ENCODE assay signal across 8 cellular contexts in the genomic region with DNA sequence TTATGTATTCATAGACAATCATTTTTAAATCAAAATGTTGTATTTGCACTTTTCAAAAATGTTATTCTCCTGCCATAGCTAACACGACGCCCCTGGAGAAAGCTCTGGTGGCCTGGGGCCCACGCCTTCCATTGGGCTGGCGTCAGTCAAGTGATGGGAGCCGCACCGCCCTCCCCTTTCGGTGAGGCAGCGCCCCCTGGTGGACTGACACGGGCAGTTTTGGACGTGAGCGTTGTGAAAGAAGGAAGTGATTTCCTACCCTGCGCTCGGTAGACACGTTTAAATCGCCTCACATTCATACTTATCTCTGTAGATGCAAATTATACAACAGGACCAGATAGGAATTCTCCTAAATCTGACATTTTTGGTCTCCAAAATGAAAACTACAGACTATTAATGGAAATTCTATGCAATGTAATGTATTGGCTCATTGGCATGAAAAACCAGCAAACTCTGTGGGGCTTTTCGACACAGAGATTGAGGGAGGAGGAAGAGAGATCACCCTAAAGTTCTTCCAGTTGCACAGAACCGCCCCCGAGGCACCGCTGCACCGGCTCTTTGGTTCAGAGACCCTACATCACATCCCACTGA.
A peak's percentile ranks its signal among the peaks of the same experiment; 100 is the strongest.
DNase-seq lines count a peak whose midpoint lies in the region; ATAC-seq and TF ChIP-seq lines count a peak whose summit lies in the region.

No MANE protein-coding gene starts in this region.

- WGBS in mesendoderm (ENCODE audit: extremely low coverage, insufficient coverage, low lambda C conversion rate) = no CpG with 5 or more reads among the region's 20 CpGs

- no peaks in the 10 kb centered on the region for H3K9me3 Mint-ChIP-seq in chondrocyte (ENCODE audit: low read depth)

- no peak overlapping the region for H3K23ac ChIP-seq in mesendoderm (ENCODE audit: low read length)

- no peak overlapping the region for H3K4me2 ChIP-seq in mesendoderm (ENCODE audit: low read length)

- H3K27me3 ChIP-seq in mesendoderm (ENCODE audit: insufficient read depth, low read length, poor library complexity) (no peaks in the 10 kb centered on the region), thoracic aorta (replicated peaks; ENCODE audit: insufficient read depth) (no peaks in the 10 kb centered on the region)

- H2BK5ac ChIP-seq in mesendoderm (ENCODE audit: low read length) = no peak overlapping the region

- peaks cover 17% of the 10 kb centered on the region for H3K4me1 Mint-ChIP-seq in chondrocyte (ENCODE audit: low read depth)

- H3K27ac Mint-ChIP-seq in chondrocyte (ENCODE audit: unreplicated experiment) = peak overlapping the region; percentile 66

- peak overlapping the region; percentile 39 for H4K8ac ChIP-seq in mesendoderm (ENCODE audit: low read depth, low read length)

- DNase-seq in DMS53 treated with DMSO at 0.1 percent for 48 hours (lab: John Stamatoyannopoulos, UW; ENCODE audit: unreplicated experiment) (peak; percentile 71), RKO (ENCODE audit: low spot score) (peak; percentile 53), chondrocyte (ENCODE audit: low spot score) (no peak), mesendoderm (peak; percentile 84), thoracic aorta (ENCODE audit: low spot score) (no peak)

- no peak overlapping the region for H4K5ac ChIP-seq in mesendoderm (ENCODE audit: low read length)

- H3K9me3 ChIP-seq in thoracic aorta = no peaks in the 10 kb centered on the region

- H2BK120ac ChIP-seq in mesendoderm (ENCODE audit: low read depth, low read length) = no peak overlapping the region

- H3K4ac ChIP-seq in mesendoderm (ENCODE audit: low read depth, low read length) = peak overlapping the region; percentile 75

- H3K36me3 Mint-ChIP-seq in chondrocyte (ENCODE audit: low read depth) = no peaks in the 10 kb centered on the region

- H3K27me3 Mint-ChIP-seq in chondrocyte (ENCODE audit: low read depth) = no peaks in the 10 kb centered on the region

- ATAC-seq in GM19463 (IDR thresholded peaks at IDR 0.05; ENCODE audit: unreplicated experiment) (peak; percentile 96), HG03565 (IDR thresholded peaks at IDR 0.05; ENCODE audit: unreplicated experiment) (peak; percentile 90), thoracic aorta (ENCODE audit: insufficient number of reproducible peaks, low FRiP score, low read depth) (no peak), GM18517 (IDR thresholded peaks at IDR 0.05; ENCODE audit: unreplicated experiment) (no peak)

- H3K4me1 ChIP-seq in mesendoderm (ENCODE audit: control insufficient read depth, low read depth, low read length) (no peaks in the 10 kb centered on the region), thoracic aorta (ENCODE audit: control insufficient read depth in 1 of 2, low read depth in 2 of 2) (no peaks in the 10 kb centered on the region)

- TF ChIP-seq CTCF in chondrocyte (IDR thresholded peaks at IDR 0.05) = peak; percentile 98
- peak; percentile 17 for TF ChIP-seq CTCF in thoracic aorta (IDR thresholded peaks at IDR 0.05)

- H3K79me1 ChIP-seq in mesendoderm (ENCODE audit: low read length) = no peaks in the 10 kb centered on the region

- no peaks in the 10 kb centered on the region for H3K79me2 ChIP-seq in mesendoderm (ENCODE audit: control insufficient read depth, insufficient read depth, low read length)

- no peak overlapping the region for H2AK5ac ChIP-seq in mesendoderm (ENCODE audit: low read length)

- H2BK15ac ChIP-seq in mesendoderm (replicated peaks; ENCODE audit: low read depth) = no peak overlapping the region

- peak overlapping the region; percentile 83 for H3K18ac ChIP-seq in mesendoderm (ENCODE audit: low read length)

- no peak overlapping the region for H3K27ac ChIP-seq in mesendoderm (ENCODE audit: low read depth, low read length)
- H3K27ac ChIP-seq in thoracic aorta = no peak overlapping the region

- H3K56ac ChIP-seq in mesendoderm (ENCODE audit: low read length) = no peak overlapping the region

- no peak overlapping the region for H3K4me3 Mint-ChIP-seq in chondrocyte (ENCODE audit: unreplicated experiment)

- H3K9ac ChIP-seq in mesendoderm (ENCODE audit: low read length) = no peak overlapping the region

- no peaks in the 10 kb centered on the region for H3K36me3 ChIP-seq in mesendoderm (ENCODE audit: control insufficient read depth, insufficient read depth, low read length)
- H3K36me3 ChIP-seq in thoracic aorta = no peaks in the 10 kb centered on the region

- H3K4me3 ChIP-seq in mesendoderm (ENCODE audit: low read length) = no peak overlapping the region
- no peak overlapping the region for H3K4me3 ChIP-seq in thoracic aorta

Comparison
In these comparisons a context has a peak if more than half of its experiments do, and no peak if none do; other contexts are left out.
1. DNase-seq: peak in DMS53 treated with DMSO at 0.1 percent for 48 hours (single experiment), RKO (single experiment) and mesendoderm (single experiment); none in chondrocyte (single experiment) and thoracic aorta (single experiment).
2. ATAC-seq: peak in GM19463 (single experiment) and HG03565 (single experiment); none in thoracic aorta (single experiment) and GM18517 (single experiment).